8 cellular contexts compared by ENCODE assay signal in genomic region chr11:113289341-113290187, GRCh38. TPM values are rescaled to one million over a fixed set of nuclear protein-coding genes. Genes with fewer than 3 reads are reported as not detected.
DNase-seq lines count a peak whose midpoint lies in the region; ATAC-seq, FAIRE-seq and TF ChIP-seq lines count a peak whose summit lies in the region.

No MANE protein-coding gene starts in this region.

- BruUV-seq in Panc1 (replicated peaks; lab: Mats Ljungman, UMichigan), result no TSS peak

- no peak overlapping the region for H4K91ac ChIP-seq in trophoblast cell (ENCODE audit: low read depth, low read length)

- H3K27ac ChIP-seq in Panc1 (ENCODE audit: low read length), result no peak overlapping the region
- no peak overlapping the region for H3K27ac ChIP-seq in gastroesophageal sphincter
- no peak overlapping the region for H3K27ac ChIP-seq in trophoblast cell (ENCODE audit: low read depth, low read length)

- ATAC-seq in GM21381 (IDR thresholded peaks at IDR 0.05; ENCODE audit: unreplicated experiment) (peak; percentile 85), Panc1 (peak; percentile 89), gastroesophageal sphincter (peak; percentile 52)

- H3K36me3 ChIP-seq in Panc1 (ENCODE audit: control insufficient read depth, insufficient read depth, low read length) (no peaks in the 10 kb centered on the region), gastroesophageal sphincter (no peaks in the 10 kb centered on the region), trophoblast cell (ENCODE audit: control insufficient read depth in 1 of 2, insufficient read depth in 2 of 2, low read length in 2 of 2) (no peaks in the 10 kb centered on the region)

- H3K27me3 ChIP-seq in Panc1 (ENCODE audit: control insufficient read depth, insufficient read depth, low read length), result no peaks in the 10 kb centered on the region; the same call in 1 of the 2 replicates
- peaks cover 12% of the 10 kb centered on the region for H3K27me3 ChIP-seq in gastroesophageal sphincter
- no peaks in the 10 kb centered on the region for H3K27me3 ChIP-seq in trophoblast cell (ENCODE audit: insufficient read depth, low read length)

- no peak overlapping the region for H3K4ac ChIP-seq in trophoblast cell (ENCODE audit: low read depth, low read length)

- TF ChIP-seq EP300 in gastroesophageal sphincter (IDR thresholded peaks at IDR 0.05), result no peak

- H3K4me1 Mint-ChIP-seq in activated T-helper 2 cell treated with anti-CD3 and anti-CD28 coated beads, Interferon-gamma antibody, Interleukin-2, Interleukin-4, amounts not matched to agents 10 μg/mL and 5 μg/mL and 100 μg/mL, durations not matched to agents 14 hours and 24 hours and 36 hours (ENCODE audit: low read depth), result no peaks in the 10 kb centered on the region

- H3K27ac Mint-ChIP-seq in activated T-helper 2 cell treated with anti-CD3 and anti-CD28 coated beads, Interferon-gamma antibody, Interleukin-2, Interleukin-4, amounts not matched to agents 10 μg/mL and 5 μg/mL and 100 μg/mL, durations not matched to agents 14 hours and 24 hours and 36 hours, result no peak overlapping the region

- TF ChIP-seq POLR2A in gastroesophageal sphincter (IDR thresholded peaks at IDR 0.05), result no peak

- no peak overlapping the region for H3K9ac ChIP-seq in trophoblast cell (ENCODE audit: low read length)

- no peak overlapping the region for H2BK5ac ChIP-seq in trophoblast cell (ENCODE audit: low read depth, low read length, poor library complexity)

- H3K4me3 Mint-ChIP-seq in activated T-helper 2 cell treated with anti-CD3 and anti-CD28 coated beads, Interferon-gamma antibody, Interleukin-2, Interleukin-4, amounts not matched to agents 10 μg/mL and 5 μg/mL and 100 μg/mL, durations not matched to agents 14 hours and 24 hours and 36 hours (ENCODE audit: low read depth), result no peak overlapping the region

- H3K9me3 ChIP-seq in Panc1 (ENCODE audit: control insufficient read depth, insufficient read depth, low read depth, low read length) (no peaks in the 10 kb centered on the region), gastroesophageal sphincter (no peaks in the 10 kb centered on the region), trophoblast cell (ENCODE audit: insufficient read depth, low read depth, low read length) (peaks cover 4% of the 10 kb centered on the region)

- in situ Hi-C loops in Panc1 (cut with HindIII; ENCODE audit: low pct_unique_long_range_greater_than_20kb, low sequenced_read_pairs), result no loop called here

- no peak overlapping the region for H2BK12ac ChIP-seq in trophoblast cell (ENCODE audit: low read length)

- H3K27me3 Mint-ChIP-seq in activated T-helper 2 cell treated with anti-CD3 and anti-CD28 coated beads, Interferon-gamma antibody, Interleukin-2, Interleukin-4, amounts not matched to agents 10 μg/mL and 5 μg/mL and 100 μg/mL, durations not matched to agents 14 hours and 24 hours and 36 hours (ENCODE audit: low read depth), result no peaks in the 10 kb centered on the region

- H3K79me1 ChIP-seq in trophoblast cell (ENCODE audit: low read length), result no peaks in the 10 kb centered on the region

- TF ChIP-seq CTCF in Panc1 (IDR thresholded peaks at IDR 0.05) (peak; percentile 96), gastroesophageal sphincter (IDR thresholded peaks at IDR 0.05) (peak; percentile 74 to 92 (median 84))

- no peak overlapping the region for H3K4me2 ChIP-seq in trophoblast cell (ENCODE audit: low read length)

- no peak overlapping the region for H3K14ac ChIP-seq in trophoblast cell (ENCODE audit: low read length)

- no peaks in the 10 kb centered on the region for H3K36me3 Mint-ChIP-seq in activated T-helper 2 cell treated with anti-CD3 and anti-CD28 coated beads, Interferon-gamma antibody, Interleukin-2, Interleukin-4, amounts not matched to agents 10 μg/mL and 5 μg/mL and 100 μg/mL, durations not matched to agents 14 hours and 24 hours and 36 hours (ENCODE audit: low read depth)

- intact Hi-C loops in Panc1 (cut with micrococcal nuclease; ENCODE audit: unreplicated experiment), result loop anchor here (2.0 to 10.0 kb wide), 4 partner anchors 492 to 1065 kb away; partner anchors contain the start of gene PTS
- intact Hi-C loops in activated T-helper 2 cell treated with anti-CD3 and anti-CD28 coated beads, Interferon-gamma antibody, Interleukin-2, Interleukin-4, amounts not matched to agents 10 μg/mL and 5 μg/mL and 100 μg/mL, durations not matched to agents 14 hours and 24 hours and 36 hours (cut with micrococcal nuclease), result loop anchor here (1.0 to 10.0 kb wide), 4 partner anchors 495 to 1065 kb away; partner anchors contain the start of gene PTS

- DNase-seq in DMS79 (lab: John Stamatoyannopoulos, UW), result peak; percentile 25
- peak; percentile 58 for DNase-seq in HPDE6-E6E7 (ENCODE audit: extremely low spot score)
- DNase-seq in Panc1 (ENCODE audit: low read depth, low spot score), result peak; percentile 53
- peak; percentile 54 for DNase-seq in activated T-helper 2 cell treated with anti-CD3 and anti-CD28 coated beads, Interferon-gamma antibody, Interleukin-2, Interleukin-4, amounts not matched to agents 10 μg/mL and 5 μg/mL and 100 μg/mL, durations not matched to agents 14 hours and 24 hours and 36 hours (ENCODE audit: low spot score)
- peak; percentile 38 to 65 for DNase-seq in trophoblast cell
- DNase-seq in urothelium cell line (ENCODE audit: low spot score), result peak; percentile 88

- no peaks in the 10 kb centered on the region for H3K79me2 ChIP-seq in trophoblast cell (ENCODE audit: control insufficient read depth, insufficient read depth, low read length, poor library complexity)

- peak; percentile 59 for FAIRE-seq in urothelium cell line (lab: Jason Lieb, UNC)

- no peak overlapping the region for H3K23ac ChIP-seq in trophoblast cell (ENCODE audit: low read length)

- no peak overlapping the region for H4K12ac ChIP-seq in trophoblast cell (ENCODE audit: low read depth, low read length)

- no peak overlapping the region for H2AK5ac ChIP-seq in trophoblast cell (ENCODE audit: low read length)

- H4K8ac ChIP-seq in trophoblast cell (ENCODE audit: low read depth, low read length), result no peak overlapping the region

- 62 to 90% methylated on average over 2 to 5 of the region's 13 CpGs for WGBS in gastroesophageal sphincter (ENCODE audit: low coverage in 1 of 2), 2 donors
- WGBS in trophoblast cell (ENCODE audit: extremely low coverage, insufficient coverage, insufficient read length), result no CpG with 5 or more reads among the region's 13 CpGs

- CTCF ChIA-PET in Panc1 (lab: Charles Lee), result interaction anchor here (0.6 to 1.9 kb wide), 6 partner anchors 131 to 1001 kb away, joined by 3 to 11 read pairs (median 4); partner anchors contain the start of gene ZW10

- no peak overlapping the region for H3K18ac ChIP-seq in trophoblast cell (ENCODE audit: low read length)

- H3K4me1 ChIP-seq in Panc1 (ENCODE audit: control insufficient read depth, insufficient read depth, low read length), result no peaks in the 10 kb centered on the region
- H3K4me1 ChIP-seq in gastroesophageal sphincter, result peaks cover 0 to 4% (median 0%) of the 10 kb centered on the region in 3 donors
- peaks cover 0 to 2% of the 10 kb centered on the region in 2 experiments for H3K4me1 ChIP-seq in trophoblast cell (ENCODE audit: control insufficient read depth in 1 of 2, insufficient read depth in 2 of 2, low read length in 2 of 2)

- H3K4me3 ChIP-seq in Panc1 (ENCODE audit: low read depth in 2 of 2, low read length in 2 of 2), result no peak overlapping the region
- no peak overlapping the region for H3K4me3 ChIP-seq in gastroesophageal sphincter
- no peak overlapping the region for H3K4me3 ChIP-seq in trophoblast cell (ENCODE audit: low read depth, low read length)

- H2AFZ ChIP-seq in trophoblast cell (ENCODE audit: insufficient read depth, low read length, poor library complexity), result no peak overlapping the region

- H2BK120ac ChIP-seq in trophoblast cell (ENCODE audit: insufficient read depth, low read length, poor library complexity), result no peak overlapping the region

- POLR2A ChIA-PET in Panc1 (lab: Charles Lee), result no interaction called here

- no peaks in the 10 kb centered on the region for H3K9me3 Mint-ChIP-seq in activated T-helper 2 cell treated with anti-CD3 and anti-CD28 coated beads, Interferon-gamma antibody, Interleukin-2, Interleukin-4, amounts not matched to agents 10 μg/mL and 5 μg/mL and 100 μg/mL, durations not matched to agents 14 hours and 24 hours and 36 hours

RNA-seq across cellular contexts. Expression of gene TTC12, which starts 24.8 kb away (rescaled TPM):
- total RNA-seq in Panc1 (2021; ENCODE audit: unreplicated experiment), result 24.3 TPM
- polyA plus RNA-seq in Panc1 (2012; ENCODE audit: insufficient read length), result 14.4 TPM
- 7.0 and 11.4 TPM in 2 replicates for total RNA-seq in activated T-helper 2 cell treated with anti-CD3 and anti-CD28 coated beads, Interferon-gamma antibody, Interleukin-2, Interleukin-4, amounts not matched to agents 10 μg/mL and 5 μg/mL and 100 μg/mL, durations not matched to agents 14 hours and 24 hours and 36 hours
- 10 to 100 TPM; 10.8 to 23.5 (median 17.2) TPM for total RNA-seq in gastroesophageal sphincter
- 13.5 and 14.3 TPM in 2 replicates for polyA plus RNA-seq in trophoblast cell (2013)

Comparison
In these comparisons a context has a peak if more than half of its experiments do, and no peak if none do; other contexts are left out.
1. DNase-seq: peak in every context shown above with its lines; median percentile 88 in urothelium cell line; 58 in HPDE6-E6E7; 54 in activated T-helper 2 cell treated with anti-CD3 and anti-CD28 coated beads, Interferon-gamma antibody, Interleukin-2, Interleukin-4, amounts not matched to agents 10 μg/mL and 5 μg/mL and 100 μg/mL, durations not matched to agents 14 hours and 24 hours and 36 hours; 53 in Panc1; 52 in trophoblast cell; 25 in DMS79.